Comparison of ENCODE assay signal across 8 cellular contexts in genomic region chr14:61694830-61695694, GRCh38. TPM values are rescaled to one million over a fixed set of nuclear protein-coding genes. Genes with fewer than 3 reads are reported as not detected.
DNase-seq lines count a peak whose midpoint lies in the region; ATAC-seq, FAIRE-seq and TF ChIP-seq lines count a peak whose summit lies in the region.

Gene HIF1A (plus strand): TSS chr14:61695513. CDS start chr14:61695805, 292 bp downstream.

- ATAC-seq in HG02852 (IDR thresholded peaks at IDR 0.05; ENCODE audit: unreplicated experiment) (peak; percentile 89), heart left ventricle (peak; percentile 97 to 99 (median 98))

- peak within 1 kb of the TSS; percentile 65 to 95 (median 89) for H3K4me3 ChIP-seq in heart left ventricle

- peak within 1 kb of the TSS; percentile 99 for H3K4me3 Mint-ChIP-seq in type B pancreatic cell

- intact Hi-C loops in heart left ventricle (cut with DNase I), result loop anchor here in 8 of 10 donors (2.0 to 10.0 kb wide), 9 partner anchors 37 to 228 kb away; partner anchors contain the start of gene SNAPC1 (in 1 of the 8)

- TF ChIP-seq POLR2A in GM12892 (IDR thresholded peaks at IDR 0.05; ENCODE audit: low read depth, low read length) (peak; percentile 98), heart left ventricle (IDR thresholded peaks at IDR 0.05) (peak; percentile 92 to 95)

- no peaks in the 10 kb centered on the region for H3K27me3 Mint-ChIP-seq in type B pancreatic cell

- no peaks in the 10 kb centered on the region for H3K36me3 ChIP-seq in heart left ventricle

- H3K9me3 Mint-ChIP-seq in type B pancreatic cell, result no peaks in the 10 kb centered on the region

- H3K36me3 Mint-ChIP-seq in type B pancreatic cell, result peaks cover 4% of the 10 kb centered on the region

- peaks cover 43% of the 10 kb centered on the region for H3K4me1 Mint-ChIP-seq in type B pancreatic cell (ENCODE audit: unreplicated experiment)

- peaks cover 0 to 39% (median 23%) of the 10 kb centered on the region in 12 donors for H3K4me1 ChIP-seq in heart left ventricle

- H3K27me3 ChIP-seq in heart left ventricle, result no peaks in the 10 kb centered on the region

- peak within 1 kb of the TSS; percentile 93 to 99 (median 97) for H3K27ac ChIP-seq in heart left ventricle

- peak; percentile 100 for FAIRE-seq in GM12892 (lab: Jason Lieb, UNC)

- peak within 1 kb of the TSS; percentile 96 for H3K27ac Mint-ChIP-seq in type B pancreatic cell

- TF ChIP-seq CTCF in heart left ventricle (IDR thresholded peaks at IDR 0.05), result peak in 2 of 12 donors; percentile 23 to 24
- TF ChIP-seq CTCF in type B pancreatic cell (conservative IDR thresholded peaks at IDR 0.05), result no peak

- H3K9me3 ChIP-seq in heart left ventricle, result peaks cover 0 to 4% (median 0%) of the 10 kb centered on the region in 12 donors

- DNase-seq in GM12892 (ENCODE audit: insufficient read length) (peak; percentile 87), NCI-H146 (lab: John Stamatoyannopoulos, UW) (peak; percentile 96), T-helper 1 cell (peak; percentile 94 to 99 (median 96)), amniotic epithelial cell (ENCODE audit: low read depth) (peak; percentile 99), heart left ventricle (peak; percentile 97 to 99 (median 98)), pons (ENCODE audit: low spot score) (peak; percentile 97), type B pancreatic cell (ENCODE audit: extremely low spot score, unreplicated experiment) (peak; percentile 95)

- WGBS in heart left ventricle, 4 donors, result 1 to 3% (median 2%) methylated on average over 23 to 68 of the region's 68 CpGs

RNA-seq across cellular contexts. Expression of gene HIF1A, which starts in this region (rescaled TPM):
- 46.9 TPM for polyA plus RNA-seq in GM12892 (2012; ENCODE audit: missing spikeins)
- total RNA-seq in heart left ventricle, result 100 to 1,000 TPM in 1 of 9 donors, 10 to 100 TPM in 8; 52.4 to 157 (median 72.8) TPM
- 10 to 100 TPM; 12.8 to 76.3 TPM for polyA plus RNA-seq in heart left ventricle
- 110 and 114 TPM in 2 replicates for total RNA-seq in type B pancreatic cell (ENCODE audit: low replicate concordance)

Comparison
In these comparisons a context has a peak if more than half of its experiments do, and no peak if none do; other contexts are left out.
1. Peak in every context shown above with its lines: DNase-seq, ATAC-seq, H3K4me3 ChIP-seq and H3K27ac ChIP-seq.